Comparison of ENCODE assay signal across 23 cellular contexts in genomic region chr15:66488525-66488924, GRCh38. TPM values are rescaled to one million over a fixed set of nuclear protein-coding genes. Genes with fewer than 3 reads are reported as not detected.
DNase-seq lines count a peak whose midpoint lies in the region; ATAC-seq, FAIRE-seq and TF ChIP-seq lines count a peak whose summit lies in the region.
"Had no signal": no experiment of that assay in that cellular context is flagged by ENCODE, and none has a peak within 500 bp of the region (broad histone marks: within the 10 kb centered on the region; RNA-seq: fewer than 3 reads in every experiment).

No MANE protein-coding gene starts in this region.

- no peak for ATAC-seq in activated CD8-positive, alpha-beta T cell treated with anti-CD3 and anti-CD28 coated beads for 36 hours
- ATAC-seq in activated CD8-positive, alpha-beta T cell treated with anti-CD3 and anti-CD28 coated beads, Interleukin-2, amount 10 ng/mL, durations not matched to agents 7 days and 5 days = no peak
- ATAC-seq in CD4-positive, CD25-positive, alpha-beta regulatory T cell (ENCODE audit: low read depth in 2 of 2) = no peak
- ATAC-seq in body of pancreas = peak; percentile 53
- peak; percentile 14; the same call in 1 of the 3 replicates for ATAC-seq in HepG2
- no peak for ATAC-seq in sciatic nerve

- no peaks in the 10 kb centered on the region for H3K4me1 ChIP-seq in CD4-positive, CD25-positive, alpha-beta regulatory T cell (ENCODE audit: control insufficient read depth, insufficient read depth, low read length, poor library complexity, severe bottlenecking)
- peaks cover 19% of the 10 kb centered on the region for H3K4me1 ChIP-seq in body of pancreas
- no peaks in the 10 kb centered on the region for H3K4me1 ChIP-seq in HepG2 (ENCODE audit: insufficient read depth, low read length)
- H3K4me1 ChIP-seq: A549, HAP-1 had no signal

- TF ChIP-seq RAD21 in HepG2 (CRISPR knock-in tag; IDR thresholded peaks at IDR 0.05) = no peak

- H3K9me3 ChIP-seq in CD4-positive, CD25-positive, alpha-beta regulatory T cell (ENCODE audit: control insufficient read depth in 2 of 2, low read length in 2 of 2) = no peaks in the 10 kb centered on the region
- H3K9me3 ChIP-seq in body of pancreas (no peaks in the 10 kb centered on the region), HepG2 (ENCODE audit: low read length) (no peaks in the 10 kb centered on the region)
- H3K9me3 ChIP-seq: A549, HAP-1 had no signal

- H3K36me3 Mint-ChIP-seq in activated CD8-positive, alpha-beta T cell treated with anti-CD3 and anti-CD28 coated beads for 36 hours (ENCODE audit: low read depth) = peaks cover 45% of the 10 kb centered on the region
- H3K36me3 Mint-ChIP-seq in activated CD8-positive, alpha-beta T cell treated with anti-CD3 and anti-CD28 coated beads, Interleukin-2, amount 10 ng/mL, durations not matched to agents 7 days and 5 days (ENCODE audit: low read depth) = peaks cover 62% of the 10 kb centered on the region
- H3K36me3 Mint-ChIP-seq in CD4-positive, CD25-positive, alpha-beta regulatory T cell = peaks cover 37% of the 10 kb centered on the region
- peaks cover 18% of the 10 kb centered on the region for H3K36me3 Mint-ChIP-seq in osteocyte (ENCODE audit: unreplicated experiment)

- no peak for FAIRE-seq in HepG2 (lab: Jason Lieb, UNC)
- FAIRE-seq: A549, GM12891, HTR-8/SVneo had no signal

- H3K27me3 ChIP-seq in CD4-positive, CD25-positive, alpha-beta regulatory T cell (ENCODE audit: control insufficient read depth, insufficient read depth, low read length) = no peaks in the 10 kb centered on the region
- H3K27me3 ChIP-seq in body of pancreas (no peaks in the 10 kb centered on the region), HepG2 (ENCODE audit: control insufficient read depth in 1 of 2, insufficient read depth in 2 of 2, low read length in 2 of 2) (no peaks in the 10 kb centered on the region)

- no peak for TF ChIP-seq CTCF in activated CD8-positive, alpha-beta T cell treated with anti-CD3 and anti-CD28 coated beads for 36 hours (IDR thresholded peaks at IDR 0.05)
- no peak for TF ChIP-seq CTCF in body of pancreas (IDR thresholded peaks at IDR 0.05)
- no peak for TF ChIP-seq CTCF in HepG2 (CRISPR knock-in tag; IDR thresholded peaks at IDR 0.05)
- no peak for TF ChIP-seq CTCF in osteocyte (IDR thresholded peaks at IDR 0.05)

- H3K9me3 Mint-ChIP-seq in activated CD8-positive, alpha-beta T cell treated with anti-CD3 and anti-CD28 coated beads for 36 hours = no peaks in the 10 kb centered on the region
- no peaks in the 10 kb centered on the region for H3K9me3 Mint-ChIP-seq in activated CD8-positive, alpha-beta T cell treated with anti-CD3 and anti-CD28 coated beads, Interleukin-2, amount 10 ng/mL, durations not matched to agents 7 days and 5 days (ENCODE audit: insufficient read depth)
- H3K9me3 Mint-ChIP-seq in CD4-positive, CD25-positive, alpha-beta regulatory T cell = no peaks in the 10 kb centered on the region
- no peaks in the 10 kb centered on the region for H3K9me3 Mint-ChIP-seq in osteocyte (ENCODE audit: unreplicated experiment)
- H3K9me3 Mint-ChIP-seq: CD8-positive, alpha-beta memory T cell; IgD-negative memory B cell had no signal

- no peaks in the 10 kb centered on the region for H3K27me3 Mint-ChIP-seq in activated CD8-positive, alpha-beta T cell treated with anti-CD3 and anti-CD28 coated beads for 36 hours
- no peaks in the 10 kb centered on the region for H3K27me3 Mint-ChIP-seq in activated CD8-positive, alpha-beta T cell treated with anti-CD3 and anti-CD28 coated beads, Interleukin-2, amount 10 ng/mL, durations not matched to agents 7 days and 5 days (ENCODE audit: low read depth)
- H3K27me3 Mint-ChIP-seq in CD4-positive, CD25-positive, alpha-beta regulatory T cell = no peaks in the 10 kb centered on the region
- no peaks in the 10 kb centered on the region for H3K27me3 Mint-ChIP-seq in osteocyte (ENCODE audit: unreplicated experiment)
- H3K27me3 Mint-ChIP-seq: CD8-positive, alpha-beta memory T cell; IgD-negative memory B cell had no signal

- no peaks in the 10 kb centered on the region for H4K20me1 ChIP-seq in HepG2 (ENCODE audit: insufficient read depth, low read length)

- 73 to 75% methylated on average over 5 of the region's 5 CpGs for WGBS in body of pancreas, 2 donors
- 96% methylated on average over 4 of the region's 5 CpGs for WGBS in HepG2 (ENCODE audit: low lambda C conversion rate)

- in situ Hi-C loops in HepG2 (cut with HindIII; ENCODE audit: extremely low pct_ligation_motif_present, low pct_unique_long_range_greater_than_20kb) = loop anchor here (25.0 kb wide), 1 partner anchor 101 kb away; the partner anchor contains the start of gene MAP2K1

- peaks cover 2% of the 10 kb centered on the region for H3K4me1 Mint-ChIP-seq in activated CD8-positive, alpha-beta T cell treated with anti-CD3 and anti-CD28 coated beads for 36 hours (ENCODE audit: low read depth)
- H3K4me1 Mint-ChIP-seq in activated CD8-positive, alpha-beta T cell treated with anti-CD3 and anti-CD28 coated beads, Interleukin-2, amount 10 ng/mL, durations not matched to agents 7 days and 5 days (ENCODE audit: low read depth) = peaks cover 9% of the 10 kb centered on the region
- peaks cover 0 to 11% (median 4%) of the 10 kb centered on the region in 4 donors for H3K4me1 Mint-ChIP-seq in CD4-positive, CD25-positive, alpha-beta regulatory T cell
- H3K4me1 Mint-ChIP-seq in osteocyte (ENCODE audit: unreplicated experiment) = no peaks in the 10 kb centered on the region
- H3K4me1 Mint-ChIP-seq: IgD-negative memory B cell had no signal

- no peaks in the 10 kb centered on the region for H3K79me2 ChIP-seq in HepG2 (ENCODE audit: insufficient read depth, low read length)

- no peak for DNase-seq in activated CD8-positive, alpha-beta T cell treated with anti-CD3 and anti-CD28 coated beads for 36 hours
- DNase-seq in activated CD8-positive, alpha-beta T cell treated with anti-CD3 and anti-CD28 coated beads, Interleukin-2, amount 10 ng/mL, durations not matched to agents 7 days and 5 days = no peak
- DNase-seq in CD4-positive, CD25-positive, alpha-beta regulatory T cell = no peak
- DNase-seq in body of pancreas = peak in 3 of 4 donors; percentile 30 to 37 (median 34)
- no peak for DNase-seq in HepG2 (ENCODE audit: low spot score)
- no peak for DNase-seq in sciatic nerve (ENCODE audit: low spot score)
- DNase-seq in osteocyte (ENCODE audit: extremely low spot score, unreplicated experiment) = no peak
- DNase-seq in activated gamma-delta T cell treated with Interleukin-2 at 50 U/mL for 16 hours = no peak
- DNase-seq: AML-193; CD8-positive, alpha-beta memory T cell; COR-L47; DMS 273 treated with DMSO at 0.1 percent for 48 hours; DMS53; DND-41; EL; GM23248 had no signal

- intact Hi-C loops in activated CD8-positive, alpha-beta T cell treated with anti-CD3 and anti-CD28 coated beads for 36 hours (cut with micrococcal nuclease) = no loop called here
- intact Hi-C loops in body of pancreas (cut with DNase I) = no loop called here
- intact Hi-C loops in HepG2 (cut with micrococcal nuclease; ENCODE audit: unreplicated experiment) = no loop called here
- intact Hi-C loops in sciatic nerve (cut with DNase I) = no loop called here

- H3K36me3 ChIP-seq in CD4-positive, CD25-positive, alpha-beta regulatory T cell (ENCODE audit: control insufficient read depth, insufficient read depth, low read length) = peaks cover 83% of the 10 kb centered on the region
- peaks cover 0 to 6% of the 10 kb centered on the region in 2 donors for H3K36me3 ChIP-seq in body of pancreas (replicated peaks in 1 of 2; ENCODE audit: insufficient read depth in 1 of 2, low read depth in 2 of 2)
- H3K36me3 ChIP-seq in HepG2 (replicated peaks in 1 of 2; ENCODE audit: control insufficient read depth in 1 of 2, insufficient read depth in 2 of 2, low read length in 2 of 2) = peaks cover 16 to 65% of the 10 kb centered on the region in 2 experiments

- TF ChIP-seq EP300 in HepG2 (IDR thresholded peaks at IDR 0.05; ENCODE audit: low read depth in 2 of 2, low read length in 2 of 2) (no peak), HepG2 (CRISPR knock-in tag; IDR thresholded peaks at IDR 0.05; ENCODE audit: borderline replicate concordance) (no peak)

- H3K9ac ChIP-seq in HepG2 (ENCODE audit: insufficient read depth, low read depth, low read length) = no peak overlapping the region
- H3K9ac ChIP-seq: GM23248 had no signal

- POLR2A ChIA-PET in activated CD8-positive, alpha-beta T cell treated with anti-CD3 and anti-CD28 coated beads for 36 hours (lab: Charles Lee) = interaction anchor here (1.3 to 1.5 kb wide), 3 partner anchors 9 to 16 kb away, joined by 3 to 5 read pairs (median 3); partner anchors contain the start of genes RPL4, SNAPC5 and ZWILCH
- POLR2A ChIA-PET in activated CD8-positive, alpha-beta T cell treated with anti-CD3 and anti-CD28 coated beads, Interleukin-2, amount 10 ng/mL, durations not matched to agents 7 days and 5 days (lab: Charles Lee) = interaction anchor here (0.9 to 1.1 kb wide), 3 partner anchors 13 to 29 kb away, joined by 3 to 5 read pairs (median 3); no protein-coding TSS in a partner anchor
- POLR2A ChIA-PET in HepG2 (lab: Yijun Ruan, JAX) = interaction anchor here (1.3 to 2.0 kb wide), 2 partner anchors 8 to 10 kb away, joined by 3 to 4 read pairs; no protein-coding TSS in a partner anchor

- H3K27ac ChIP-seq in CD4-positive, CD25-positive, alpha-beta regulatory T cell (ENCODE audit: insufficient read depth, low read length, poor library complexity, severe bottlenecking) = no peak overlapping the region
- H3K27ac ChIP-seq in body of pancreas = peak overlapping the region in 3 of 4 donors; percentile 57 to 64 (median 60)
- H3K27ac ChIP-seq in HepG2 (ENCODE audit: extremely low read length, insufficient read depth, low read length) = no peak overlapping the region
- H3K27ac ChIP-seq: 22Rv1, A549, C4-2B, GM23248 had no signal

- H3K4me3 ChIP-seq in CD4-positive, CD25-positive, alpha-beta regulatory T cell (ENCODE audit: low read depth, low read length) = no peak overlapping the region
- H3K4me3 ChIP-seq in body of pancreas (no peak overlapping the region), HepG2 (replicated peaks in 1 of 3; ENCODE audit: insufficient read depth in 1 of 3, low read depth in 2 of 3, low read length in 3 of 3) (no peak overlapping the region)
- H3K4me3 ChIP-seq: A549, GM23248, HAP-1 had no signal

- no peak overlapping the region for H3K4me2 ChIP-seq in HepG2 (ENCODE audit: low read depth, low read length)
- H3K4me2 ChIP-seq: A549 had no signal

- no peak overlapping the region for H2AFZ ChIP-seq in HepG2 (ENCODE audit: low read length)
- H2AFZ ChIP-seq: GM23248 had no signal

- CTCF ChIA-PET in activated CD8-positive, alpha-beta T cell treated with anti-CD3 and anti-CD28 coated beads for 36 hours (lab: Charles Lee) = interaction anchor here (1.4 kb wide), 1 partner anchor 12 kb away, joined by 3 read pairs; no protein-coding TSS in a partner anchor
- CTCF ChIA-PET in activated CD8-positive, alpha-beta T cell treated with anti-CD3 and anti-CD28 coated beads, Interleukin-2, amount 10 ng/mL, durations not matched to agents 7 days and 5 days (lab: Charles Lee) = interaction anchor here (2.3 kb wide), 1 partner anchor 10 kb away, joined by 8 read pairs; no protein-coding TSS in a partner anchor
- CTCF ChIA-PET in HepG2 (lab: Yijun Ruan, JAX; ENCODE audit: low intra/inter-chr PET ratio, low total read pairs) = no interaction called here

- TF ChIP-seq POLR2A in body of pancreas (IDR thresholded peaks at IDR 0.05) = no peak
- TF ChIP-seq POLR2A in HepG2 (IDR thresholded peaks at IDR 0.05; ENCODE audit: insufficient read depth in 1 of 2, low read depth in 2 of 2, low read length in 2 of 2) = no peak

- H3K27ac Mint-ChIP-seq in activated CD8-positive, alpha-beta T cell treated with anti-CD3 and anti-CD28 coated beads for 36 hours = peak overlapping the region; percentile 25
- H3K27ac Mint-ChIP-seq in activated CD8-positive, alpha-beta T cell treated with anti-CD3 and anti-CD28 coated beads, Interleukin-2, amount 10 ng/mL, durations not matched to agents 7 days and 5 days = no peak overlapping the region
- H3K27ac Mint-ChIP-seq in CD4-positive, CD25-positive, alpha-beta regulatory T cell = peak overlapping the region in 2 of 3 donors; percentile 38 to 58
- H3K27ac Mint-ChIP-seq in osteocyte (ENCODE audit: unreplicated experiment) = no peak overlapping the region

- no peak overlapping the region for H3K4me3 Mint-ChIP-seq in activated CD8-positive, alpha-beta T cell treated with anti-CD3 and anti-CD28 coated beads for 36 hours
- no peak overlapping the region for H3K4me3 Mint-ChIP-seq in activated CD8-positive, alpha-beta T cell treated with anti-CD3 and anti-CD28 coated beads, Interleukin-2, amount 10 ng/mL, durations not matched to agents 7 days and 5 days
- H3K4me3 Mint-ChIP-seq in CD4-positive, CD25-positive, alpha-beta regulatory T cell = no peak overlapping the region
- H3K4me3 Mint-ChIP-seq in osteocyte (ENCODE audit: unreplicated experiment) = no peak overlapping the region
- H3K4me3 Mint-ChIP-seq: CD8-positive, alpha-beta memory T cell had no signal

- BruUV-seq in HepG2 (replicated peaks; lab: Mats Ljungman, UMichigan) = no TSS peak

RNA-seq across cellular contexts. Expression of gene SNAPC5, which starts 9.0 kb away (rescaled TPM):
- total RNA-seq in activated CD8-positive, alpha-beta T cell treated with anti-CD3 and anti-CD28 coated beads for 36 hours = 10 to 100 TPM; 27.7 to 31.4 TPM
- 10 to 100 TPM; 25.0 to 25.7 TPM for total RNA-seq in activated CD8-positive, alpha-beta T cell treated with anti-CD3 and anti-CD28 coated beads, Interleukin-2, amount 10 ng/mL, durations not matched to agents 7 days and 5 days
- total RNA-seq in CD4-positive, CD25-positive, alpha-beta regulatory T cell = 25.6 TPM
- polyA plus RNA-seq in CD4-positive, CD25-positive, alpha-beta regulatory T cell = 10 to 100 TPM; 58.5 to 80.9 (median 72.3) TPM
- 10 to 100 TPM; 13.5 to 14.5 TPM for total RNA-seq in body of pancreas
- total RNA-seq in HepG2 (2016; rRNA removed; fragmentation: Illumina TruSeq; extraction: Trizol) = 36.2 and 49.3 TPM in 2 replicates
- 30.3 and 42.4 TPM in 2 replicates for total RNA-seq in HepG2 (2016; cell fraction: cytosol; rRNA removed; fragmentation: Illumina TruSeq; extraction: Trizol; ENCODE audit: low read depth)
- 39.3 and 50.4 TPM in 2 replicates for total RNA-seq in HepG2 (2016; cell fraction: insoluble cytoplasmic fraction; rRNA removed; fragmentation: Illumina TruSeq; extraction: Trizol)
- 47.2 and 52.6 TPM in 2 replicates for total RNA-seq in HepG2 (2016; cell fraction: membrane; rRNA removed; fragmentation: Illumina TruSeq; extraction: Trizol)
- total RNA-seq in HepG2 (2016; cell fraction: nucleus; rRNA removed; fragmentation: Illumina TruSeq; extraction: Trizol) = 21.5 and 24.4 TPM in 2 replicates
- polyA plus RNA-seq in HepG2 (2011; rRNA removed) = 13.4 and 14.8 TPM in 2 replicates
- polyA plus RNA-seq in HepG2 (2011; cell fraction: cytosol; rRNA removed) = 18.1 and 19.5 TPM in 2 replicates
- polyA plus RNA-seq in HepG2 (2011; cell fraction: nucleus; rRNA removed) = 8.6 and 9.4 TPM in 2 replicates
- polyA plus RNA-seq in HepG2 (2012) = 20.4 and 21.1 TPM in 2 replicates
- 30.8 and 41.9 TPM in 2 replicates for polyA plus RNA-seq in HepG2 (2016; cell fraction: cytosol; fragmentation: Illumina TruSeq; extraction: Trizol; ENCODE audit: low read depth)
- polyA plus RNA-seq in HepG2 (2016; cell fraction: insoluble cytoplasmic fraction; fragmentation: Illumina TruSeq; extraction: Trizol; ENCODE audit: low read depth) = 48.6 and 53.3 TPM in 2 replicates
- polyA plus RNA-seq in HepG2 (2016; cell fraction: membrane; fragmentation: Illumina TruSeq; extraction: Trizol; ENCODE audit: low read depth) = 34.8 and 48.0 TPM in 2 replicates
- 30.6 TPM in 2 replicates for polyA plus RNA-seq in HepG2 (2016; cell fraction: nucleus; fragmentation: Illumina TruSeq; extraction: Trizol; ENCODE audit: insufficient read depth, low read depth)
- polyA minus RNA-seq in HepG2 (2011; rRNA and poly(A)+ RNA removed; ENCODE audit: low replicate concordance) = 3.6 and 18.9 TPM in 2 replicates
- 5.8 and 8.1 TPM in 2 replicates for polyA minus RNA-seq in HepG2 (2011; cell fraction: cytosol; rRNA and poly(A)+ RNA removed)
- polyA minus RNA-seq in HepG2 (2011; cell fraction: nucleus; rRNA and poly(A)+ RNA removed) = 11.3 and 17.2 TPM in 2 replicates
- 20.2 TPM for total RNA-seq in sciatic nerve
- 20.8 and 24.8 TPM in 2 replicates for total RNA-seq in osteocyte

RNA-seq across cellular contexts. Expression of gene RPL4, which starts 16.1 kb away (rescaled TPM):
- 1,000 to 10,000 TPM; 5,254 to 5,310 TPM for total RNA-seq in activated CD8-positive, alpha-beta T cell treated with anti-CD3 and anti-CD28 coated beads for 36 hours
- 1,000 to 10,000 TPM; 2,498 to 2,528 TPM for total RNA-seq in activated CD8-positive, alpha-beta T cell treated with anti-CD3 and anti-CD28 coated beads, Interleukin-2, amount 10 ng/mL, durations not matched to agents 7 days and 5 days
- 2,089 TPM for total RNA-seq in CD4-positive, CD25-positive, alpha-beta regulatory T cell
- polyA plus RNA-seq in CD4-positive, CD25-positive, alpha-beta regulatory T cell = 1,000 to 10,000 TPM in 2 of 4 donors, 100 to 1,000 TPM in 2; 831 to 1,327 (median 1,144) TPM
- total RNA-seq in body of pancreas (1,000 to 10,000 TPM in 1 of 2 donors, 100 to 1,000 TPM in 1; 789 to 1,823 TPM), HepG2 (2016; rRNA removed; fragmentation: Illumina TruSeq; extraction: Trizol) (3,630 and 4,972 TPM in 2 replicates), sciatic nerve (1,631 TPM), osteocyte (2,560 and 2,646 TPM in 2 replicates)
- 1,158 and 1,199 TPM in 2 replicates for total RNA-seq in HepG2 (2016; cell fraction: cytosol; rRNA removed; fragmentation: Illumina TruSeq; extraction: Trizol; ENCODE audit: low read depth)
- 3,592 and 4,979 TPM in 2 replicates for total RNA-seq in HepG2 (2016; cell fraction: insoluble cytoplasmic fraction; rRNA removed; fragmentation: Illumina TruSeq; extraction: Trizol)
- total RNA-seq in HepG2 (2016; cell fraction: membrane; rRNA removed; fragmentation: Illumina TruSeq; extraction: Trizol) = 7,983 and 8,792 TPM in 2 replicates
- 1,360 and 1,490 TPM in 2 replicates for total RNA-seq in HepG2 (2016; cell fraction: nucleus; rRNA removed; fragmentation: Illumina TruSeq; extraction: Trizol)
- 3,960 and 4,467 TPM in 2 replicates for polyA plus RNA-seq in HepG2 (2011; rRNA removed)
- 5,248 and 5,827 TPM in 2 replicates for polyA plus RNA-seq in HepG2 (2011; cell fraction: cytosol; rRNA removed)
- 1,317 and 1,448 TPM in 2 replicates for polyA plus RNA-seq in HepG2 (2011; cell fraction: nucleus; rRNA removed)
- 3,526 and 4,575 TPM in 2 replicates for polyA plus RNA-seq in HepG2 (2012)
- 4,015 and 4,840 TPM in 2 replicates for polyA plus RNA-seq in HepG2 (2016; cell fraction: cytosol; fragmentation: Illumina TruSeq; extraction: Trizol; ENCODE audit: low read depth)
- polyA plus RNA-seq in HepG2 (2016; cell fraction: insoluble cytoplasmic fraction; fragmentation: Illumina TruSeq; extraction: Trizol; ENCODE audit: low read depth) = 4,603 and 4,764 TPM in 2 replicates
- polyA plus RNA-seq in HepG2 (2016; cell fraction: membrane; fragmentation: Illumina TruSeq; extraction: Trizol; ENCODE audit: low read depth) = 7,818 and 8,825 TPM in 2 replicates
- polyA plus RNA-seq in HepG2 (2016; cell fraction: nucleus; fragmentation: Illumina TruSeq; extraction: Trizol; ENCODE audit: insufficient read depth, low read depth) = 2,081 and 2,237 TPM in 2 replicates
- 4,301 and 6,437 TPM in 2 replicates for polyA minus RNA-seq in HepG2 (2011; rRNA and poly(A)+ RNA removed; ENCODE audit: low replicate concordance)
- 1,474 and 1,645 TPM in 2 replicates for polyA minus RNA-seq in HepG2 (2011; cell fraction: cytosol; rRNA and poly(A)+ RNA removed)
- polyA minus RNA-seq in HepG2 (2011; cell fraction: nucleus; rRNA and poly(A)+ RNA removed) = 662 and 844 TPM in 2 replicates

RNA-seq across cellular contexts. Expression of gene ZWILCH, which starts 16.6 kb away (rescaled TPM):
- 10 to 100 TPM; 29.9 to 30.2 TPM for total RNA-seq in activated CD8-positive, alpha-beta T cell treated with anti-CD3 and anti-CD28 coated beads for 36 hours
- total RNA-seq in activated CD8-positive, alpha-beta T cell treated with anti-CD3 and anti-CD28 coated beads, Interleukin-2, amount 10 ng/mL, durations not matched to agents 7 days and 5 days = 10 to 100 TPM; 37.2 to 44.8 TPM
- 15.1 TPM for total RNA-seq in CD4-positive, CD25-positive, alpha-beta regulatory T cell
- 10 to 100 TPM; 10.3 to 15.7 (median 11.5) TPM for polyA plus RNA-seq in CD4-positive, CD25-positive, alpha-beta regulatory T cell
- 1 to 10 TPM in 1 of 2 donors, under 1 TPM in 1; 0.99 to 1.8 TPM for total RNA-seq in body of pancreas
- total RNA-seq in HepG2 (2016; rRNA removed; fragmentation: Illumina TruSeq; extraction: Trizol) = 27.8 and 44.6 TPM in 2 replicates
- total RNA-seq in HepG2 (2016; cell fraction: cytosol; rRNA removed; fragmentation: Illumina TruSeq; extraction: Trizol; ENCODE audit: low read depth) = 21.2 and 22.9 TPM in 2 replicates
- 26.2 and 47.7 TPM in 2 replicates for total RNA-seq in HepG2 (2016; cell fraction: insoluble cytoplasmic fraction; rRNA removed; fragmentation: Illumina TruSeq; extraction: Trizol)
- 14.1 and 15.5 TPM in 2 replicates for total RNA-seq in HepG2 (2016; cell fraction: membrane; rRNA removed; fragmentation: Illumina TruSeq; extraction: Trizol)
- total RNA-seq in HepG2 (2016; cell fraction: nucleus; rRNA removed; fragmentation: Illumina TruSeq; extraction: Trizol) = 19.8 and 20.1 TPM in 2 replicates
- polyA plus RNA-seq in HepG2 (2011; rRNA removed) = 6.9 and 9.5 TPM in 2 replicates
- 2.9 and 4.0 TPM in 2 replicates for polyA plus RNA-seq in HepG2 (2011; cell fraction: cytosol; rRNA removed)
- polyA plus RNA-seq in HepG2 (2011; cell fraction: nucleus; rRNA removed) = 3.8 and 6.9 TPM in 2 replicates
- polyA plus RNA-seq in HepG2 (2012) = 5.2 and 10.2 TPM in 2 replicates
- 1.7 and 1.9 TPM in 2 replicates for polyA plus RNA-seq in HepG2 (2016; cell fraction: cytosol; fragmentation: Illumina TruSeq; extraction: Trizol; ENCODE audit: low read depth)
- polyA plus RNA-seq in HepG2 (2016; cell fraction: insoluble cytoplasmic fraction; fragmentation: Illumina TruSeq; extraction: Trizol; ENCODE audit: low read depth) = 35.0 and 37.1 TPM in 2 replicates
- polyA plus RNA-seq in HepG2 (2016; cell fraction: membrane; fragmentation: Illumina TruSeq; extraction: Trizol; ENCODE audit: low read depth) = 5.2 and 8.1 TPM in 2 replicates
- 21.1 and 23.2 TPM in 2 replicates for polyA plus RNA-seq in HepG2 (2016; cell fraction: nucleus; fragmentation: Illumina TruSeq; extraction: Trizol; ENCODE audit: insufficient read depth, low read depth)
- polyA minus RNA-seq in HepG2 (2011; rRNA and poly(A)+ RNA removed; ENCODE audit: low replicate concordance) = 11.7 and 60.8 TPM in 2 replicates
- 5.7 and 6.9 TPM in 2 replicates for polyA minus RNA-seq in HepG2 (2011; cell fraction: cytosol; rRNA and poly(A)+ RNA removed)
- 11.2 and 12.8 TPM in 2 replicates for polyA minus RNA-seq in HepG2 (2011; cell fraction: nucleus; rRNA and poly(A)+ RNA removed)
- 3.9 TPM for total RNA-seq in sciatic nerve
- total RNA-seq in osteocyte = 13.7 and 13.8 TPM in 2 replicates

Comparison
In these comparisons a context has a peak if more than half of its experiments do, and no peak if none do; other contexts are left out.
1. H3K27ac Mint-ChIP-seq: peak in activated CD8-positive, alpha-beta T cell treated with anti-CD3 and anti-CD28 coated beads for 36 hours (single experiment) and CD4-positive, CD25-positive, alpha-beta regulatory T cell (2 of 3); none in activated CD8-positive, alpha-beta T cell treated with anti-CD3 and anti-CD28 coated beads, Interleukin-2, amount 10 ng/mL, durations not matched to agents 7 days and 5 days (single experiment) and osteocyte (single experiment).
2. ATAC-seq: peak in body of pancreas (single experiment) and HepG2 (single experiment); none in activated CD8-positive, alpha-beta T cell treated with anti-CD3 and anti-CD28 coated beads for 36 hours (single experiment), activated CD8-positive, alpha-beta T cell treated with anti-CD3 and anti-CD28 coated beads, Interleukin-2, amount 10 ng/mL, durations not matched to agents 7 days and 5 days (single experiment), CD4-positive, CD25-positive, alpha-beta regulatory T cell (0 of 2) and sciatic nerve (single experiment).
3. DNase-seq: peak in body of pancreas (3 of 4); none in activated CD8-positive, alpha-beta T cell treated with anti-CD3 and anti-CD28 coated beads for 36 hours (single experiment), activated CD8-positive, alpha-beta T cell treated with anti-CD3 and anti-CD28 coated beads, Interleukin-2, amount 10 ng/mL, durations not matched to agents 7 days and 5 days (single experiment), CD4-positive, CD25-positive, alpha-beta regulatory T cell (0 of 3), HepG2 (single experiment), sciatic nerve (single experiment), osteocyte (single experiment) and activated gamma-delta T cell treated with Interleukin-2 at 50 U/mL for 16 hours (single experiment).
4. H3K27ac ChIP-seq: peak in body of pancreas (3 of 4); none in CD4-positive, CD25-positive, alpha-beta regulatory T cell (single experiment) and HepG2 (single experiment).